24 cellular contexts compared by ENCODE assay signal in the genomic region with DNA sequence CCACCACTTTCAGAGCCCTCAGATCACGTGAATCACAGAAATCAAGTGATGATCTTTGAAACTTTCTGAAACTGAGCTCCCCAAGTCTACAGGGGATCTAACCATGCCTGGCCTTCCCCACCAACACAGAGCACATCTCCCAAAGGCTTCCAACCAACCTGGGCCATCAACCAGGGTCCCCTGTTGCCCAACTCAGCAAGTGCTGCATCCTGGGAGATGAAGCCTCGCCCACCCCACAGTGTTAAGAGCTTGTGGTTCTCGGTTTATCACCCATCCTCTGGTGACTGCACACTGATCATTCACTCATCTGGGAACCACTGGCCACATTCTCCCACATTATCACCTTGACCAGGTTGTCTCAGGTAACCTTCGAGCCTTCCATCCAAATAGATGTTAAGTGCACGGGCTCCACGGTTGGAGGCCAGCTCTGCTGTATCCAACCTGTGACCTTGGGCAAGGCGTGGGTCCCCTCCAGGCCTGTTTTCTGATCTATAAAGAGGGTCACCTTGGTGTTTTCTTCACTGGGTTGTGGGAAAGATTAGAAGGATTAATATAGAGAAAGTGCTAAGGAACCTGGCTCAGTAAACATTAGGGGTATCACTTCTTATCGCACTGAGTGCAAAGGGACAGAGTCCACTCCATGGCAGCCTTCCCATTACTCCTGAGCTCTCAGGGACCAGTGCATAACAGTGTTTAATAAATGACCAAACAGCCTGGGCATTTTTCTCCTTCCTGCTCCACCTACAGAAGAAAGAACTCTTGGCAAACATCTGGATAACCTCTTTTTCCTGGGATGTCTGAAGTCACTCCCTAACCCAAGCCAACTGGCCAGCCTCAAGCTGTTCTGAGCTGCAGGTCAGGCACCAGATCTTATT. TPM values are rescaled to one million over a fixed set of nuclear protein-coding genes. Genes with fewer than 3 reads are reported as not detected.
DNase-seq lines count a peak whose midpoint lies in the region; TF ChIP-seq lines count a peak whose summit lies in the region.
"Had no signal": no experiment of that assay in that cellular context is flagged by ENCODE, and none has a peak within 500 bp of the region (broad histone marks: within the 10 kb centered on the region; RNA-seq: fewer than 3 reads in every experiment).

No MANE protein-coding gene starts in this region.

- H3K9ac ChIP-seq in endodermal cell (ENCODE audit: extremely low read depth, low read length, poor library complexity, severe bottlenecking), result no peak overlapping the region

- H3K4me3 ChIP-seq in endodermal cell (ENCODE audit: low read length) (no peak overlapping the region), BE2C (ENCODE audit: low read depth, low read length) (no peak overlapping the region)
- H3K4me3 ChIP-seq: breast epithelium, esophagus muscularis mucosa, tibial nerve had no signal

- DNase-seq in activated effector memory CD4-positive, alpha-beta T cell treated with anti-CD3 and anti-CD28 coated beads, Interleukin-2, amount 50 U/mL, for 16 hours, result peak; percentile 47
- no peak for DNase-seq in activated effector memory CD4-positive, alpha-beta T cell treated with Interleukin-2 at 50 U/mL for 16 hours
- DNase-seq in endodermal cell (peak; percentile 22), neural crest cell (ENCODE audit: low read depth, low spot score) (no peak), BE2C (no peak), NCI-H187 (lab: John Stamatoyannopoulos, UW) (no peak), amniotic stem cell (lab: John Stamatoyannopoulos, UW) (no peak), SIG-M5 (lab: John Stamatoyannopoulos, UW) (no peak)
- DNase-seq: activated CD4-positive, alpha-beta T cell treated with anti-CD3 and anti-CD28 coated beads, Interleukin-2, amount 50 U/mL, for 48 hours; dermis blood vessel endothelial cell; HCEC 1CT; left ventricle myocardium superior; NCI-H1436 treated with DMSO at 0.1 percent for 48 hours; NCI-H69; right cardiac atrium; SHP77 treated with DMSO at 0.1 percent for 48 hours; T-helper 2 cell had no signal

- H3K9me3 ChIP-seq in endodermal cell (ENCODE audit: control insufficient read depth, low read length) (no peaks in the 10 kb centered on the region), BE2C (no peaks in the 10 kb centered on the region)
- H3K9me3 ChIP-seq: breast epithelium, esophagus muscularis mucosa, tibial nerve had no signal

- peaks cover 20% of the 10 kb centered on the region for H3K4me1 Mint-ChIP-seq in endodermal cell
- H3K4me1 Mint-ChIP-seq in neural crest cell, result peaks cover 37% of the 10 kb centered on the region

- H3K27me3 Mint-ChIP-seq in endodermal cell (ENCODE audit: insufficient read depth) (peaks cover 50% of the 10 kb centered on the region), neural crest cell (ENCODE audit: low read depth) (peaks cover 85% of the 10 kb centered on the region)

- H3K27ac ChIP-seq in endodermal cell (ENCODE audit: low read depth, low read length), result no peak overlapping the region
- H3K27ac ChIP-seq: breast epithelium, esophagus muscularis mucosa, tibial nerve had no signal

- TF ChIP-seq CTCF in endodermal cell (conservative IDR thresholded peaks at IDR 0.05) (no peak), neural crest cell (conservative IDR thresholded peaks at IDR 0.05) (no peak), BE2C (IDR thresholded peaks at IDR 0.05; ENCODE audit: low read depth, low read length) (no peak)

- no peak overlapping the region for H3K27ac Mint-ChIP-seq in endodermal cell
- peak overlapping the region; percentile 40 for H3K27ac Mint-ChIP-seq in neural crest cell (ENCODE audit: unreplicated experiment)
- H3K27ac Mint-ChIP-seq: activated T-helper 1 cell treated with anti-CD3 and anti-CD28 coated beads, Interleukin-12 subunit alpha, Interleukin-12 subunit beta, Interleukin-2, Interleukin-4 antibody, amounts not matched to agents 30 ng/mL and 10 ng/mL and 1 ng/mL, durations not matched to agents 14 hours and 24 hours and 36 hours; stimulated activated memory B cell treated with anti-CD40 and anti-IgM and Interleukin-4, amounts not matched to agents 10 μg/mL and 1 μg/mL and 100 μg/mL, for 72 hours had no signal

- H3K27me3 ChIP-seq in endodermal cell (ENCODE audit: control insufficient read depth, insufficient read depth, low read length, poor library complexity, severe bottlenecking), result peaks cover 57% of the 10 kb centered on the region
- H3K27me3 ChIP-seq in BE2C, result peaks cover 11% of the 10 kb centered on the region
- H3K27me3 ChIP-seq: breast epithelium, tibial nerve had no signal

- H3K36me3 Mint-ChIP-seq in endodermal cell (ENCODE audit: low read depth) (no peaks in the 10 kb centered on the region), neural crest cell (ENCODE audit: low read depth) (no peaks in the 10 kb centered on the region)
- H3K36me3 Mint-ChIP-seq: stimulated activated memory B cell treated with anti-CD40 and anti-IgM and Interleukin-4, amounts not matched to agents 10 μg/mL and 1 μg/mL and 100 μg/mL, for 72 hours had no signal

- H3K36me3 ChIP-seq in endodermal cell (ENCODE audit: control insufficient read depth, insufficient read depth, low read length) (no peaks in the 10 kb centered on the region), BE2C (no peaks in the 10 kb centered on the region)
- H3K36me3 ChIP-seq: breast epithelium, esophagus muscularis mucosa, tibial nerve had no signal

- WGBS in endodermal cell (ENCODE audit: insufficient coverage in 1 of 2, insufficient read length in 1 of 2), 2 experiments, result 62 to 79% methylated on average over 4 to 8 of the region's 8 CpGs

- H3K4me3 Mint-ChIP-seq in endodermal cell, result no peak overlapping the region
- H3K4me3 Mint-ChIP-seq in neural crest cell, result peak overlapping the region; percentile 54
- H3K4me3 Mint-ChIP-seq: activated T-helper 1 cell treated with anti-CD3 and anti-CD28 coated beads, Interleukin-12 subunit alpha, Interleukin-12 subunit beta, Interleukin-2, Interleukin-4 antibody, amounts not matched to agents 30 ng/mL and 10 ng/mL and 1 ng/mL, durations not matched to agents 14 hours and 24 hours and 36 hours; stimulated activated memory B cell treated with anti-CD40 and anti-IgM and Interleukin-4, amounts not matched to agents 10 μg/mL and 1 μg/mL and 100 μg/mL, for 72 hours had no signal

- H3K4me1 ChIP-seq in endodermal cell (ENCODE audit: control insufficient read depth, insufficient read depth, low read length) (no peaks in the 10 kb centered on the region), BE2C (peaks cover 4% of the 10 kb centered on the region; the same call in 1 of the 2 replicates)
- H3K4me1 ChIP-seq: breast epithelium had no signal

- H3K9me3 Mint-ChIP-seq in endodermal cell (no peaks in the 10 kb centered on the region), neural crest cell (no peaks in the 10 kb centered on the region)
- H3K9me3 Mint-ChIP-seq: stimulated activated memory B cell treated with anti-CD40 and anti-IgM and Interleukin-4, amounts not matched to agents 10 μg/mL and 1 μg/mL and 100 μg/mL, for 72 hours had no signal

RNA-seq across cellular contexts. Expression of a gene that starts 3.5 kb away (rescaled TPM):
- total RNA-seq in endodermal cell, result 1 to 10 TPM in 1 of 2 donors, under 1 TPM in 1; 0.53 to 1.2 TPM
- 1.1 TPM for polyA plus RNA-seq in endodermal cell (2013, experiment 1 of 2)
- polyA plus RNA-seq in endodermal cell (2013, experiment 2 of 2), result 0.95 TPM
- total RNA-seq in neural crest cell, result 2.9 and 3.2 TPM in 2 replicates
- not detected for polyA plus RNA-seq in BE2C (2012; ENCODE audit: insufficient read depth, insufficient read length, low read depth)
- total RNA-seq: activated T-helper 1 cell treated with anti-CD3 and anti-CD28 coated beads, Interleukin-12 subunit alpha, Interleukin-12 subunit beta, Interleukin-2, Interleukin-4 antibody, amounts not matched to agents 30 ng/mL and 10 ng/mL and 1 ng/mL, durations not matched to agents 14 hours and 24 hours and 36 hours; glomerular endothelial cell; left ventricle myocardium superior; right cardiac atrium had no signal

RNA-seq across cellular contexts. Expression of a gene that starts 32.4 kb away (rescaled TPM):
- total RNA-seq in endodermal cell (not detected), neural crest cell (not detected in 2 replicates)
- not detected for polyA plus RNA-seq in endodermal cell (2013, experiment 1 of 2)
- polyA plus RNA-seq in endodermal cell (2013, experiment 2 of 2), result not detected
- polyA plus RNA-seq in BE2C (2012; ENCODE audit: insufficient read depth, insufficient read length, low read depth), result not detected
- total RNA-seq: activated T-helper 1 cell treated with anti-CD3 and anti-CD28 coated beads, Interleukin-12 subunit alpha, Interleukin-12 subunit beta, Interleukin-2, Interleukin-4 antibody, amounts not matched to agents 30 ng/mL and 10 ng/mL and 1 ng/mL, durations not matched to agents 14 hours and 24 hours and 36 hours; breast epithelium; dermis blood vessel endothelial cell; glomerular endothelial cell; left ventricle myocardium superior; M059J; right cardiac atrium; tibial nerve had no signal
- polyA plus RNA-seq: right cardiac atrium had no signal

RNA-seq across cellular contexts. Expression of a gene that starts 58.3 kb away (rescaled TPM):
- total RNA-seq in endodermal cell (not detected), neural crest cell (not detected in 2 replicates)
- not detected for polyA plus RNA-seq in endodermal cell (2013, experiment 1 of 2)
- polyA plus RNA-seq in endodermal cell (2013, experiment 2 of 2), result not detected
- polyA plus RNA-seq in BE2C (2012; ENCODE audit: insufficient read depth, insufficient read length, low read depth), result not detected
- total RNA-seq: activated T-helper 1 cell treated with anti-CD3 and anti-CD28 coated beads, Interleukin-12 subunit alpha, Interleukin-12 subunit beta, Interleukin-2, Interleukin-4 antibody, amounts not matched to agents 30 ng/mL and 10 ng/mL and 1 ng/mL, durations not matched to agents 14 hours and 24 hours and 36 hours; breast epithelium; dermis blood vessel endothelial cell; esophagus muscularis mucosa; glomerular endothelial cell; left ventricle myocardium superior; M059J; tibial nerve had no signal

Comparison
In these comparisons a context has a peak if more than half of its experiments do, and no peak if none do; other contexts are left out.
1. DNase-seq: peak in activated effector memory CD4-positive, alpha-beta T cell treated with anti-CD3 and anti-CD28 coated beads, Interleukin-2, amount 50 U/mL, for 16 hours (single experiment) and endodermal cell (single experiment); none in activated effector memory CD4-positive, alpha-beta T cell treated with Interleukin-2 at 50 U/mL for 16 hours (single experiment), neural crest cell (single experiment), BE2C (single experiment), NCI-H187 (0 of 2), amniotic stem cell (single experiment) and SIG-M5 (single experiment).